In the genomic region with DNA sequence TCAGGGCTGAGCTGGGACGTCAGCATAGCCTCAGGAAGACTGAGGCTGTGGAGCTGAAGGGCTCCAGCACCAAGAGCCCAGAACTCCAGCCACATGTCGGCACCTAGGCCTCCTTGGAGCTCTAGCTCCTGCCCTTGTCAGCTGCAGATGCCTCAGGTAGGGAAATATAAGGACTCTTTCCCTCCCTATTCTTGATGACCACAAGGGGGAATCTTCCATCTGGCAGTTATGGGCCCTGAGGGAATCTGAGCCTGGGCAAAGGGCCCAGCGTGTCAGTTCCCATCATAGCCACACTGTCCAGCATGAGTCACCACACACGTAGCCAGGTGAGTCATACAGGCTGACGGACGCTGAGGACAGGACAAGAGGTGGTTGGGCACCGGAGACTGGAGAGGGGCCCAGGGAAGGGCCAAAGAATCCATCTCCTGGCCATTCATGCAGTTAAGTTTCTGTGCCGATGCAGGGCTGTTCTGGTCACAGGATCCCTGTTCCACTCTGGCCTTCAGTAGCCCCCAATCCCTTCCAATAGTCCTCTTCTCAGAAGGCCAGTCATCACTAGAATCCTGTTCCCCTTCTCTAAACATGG, we compare ENCODE assay signal across 1 cellular context.
A peak's percentile ranks its signal among the peaks of the same experiment; 100 is the strongest.
TF ChIP-seq lines count a peak whose summit lies in the region.

No MANE protein-coding gene starts in this region.

TF ChIP-seq in HepG2, 621 proteins besides CTCF, POLR2A, EP300 and RAD21 (continued from another document and continues in another):
- TF ChIP-seq, protein P1, sequence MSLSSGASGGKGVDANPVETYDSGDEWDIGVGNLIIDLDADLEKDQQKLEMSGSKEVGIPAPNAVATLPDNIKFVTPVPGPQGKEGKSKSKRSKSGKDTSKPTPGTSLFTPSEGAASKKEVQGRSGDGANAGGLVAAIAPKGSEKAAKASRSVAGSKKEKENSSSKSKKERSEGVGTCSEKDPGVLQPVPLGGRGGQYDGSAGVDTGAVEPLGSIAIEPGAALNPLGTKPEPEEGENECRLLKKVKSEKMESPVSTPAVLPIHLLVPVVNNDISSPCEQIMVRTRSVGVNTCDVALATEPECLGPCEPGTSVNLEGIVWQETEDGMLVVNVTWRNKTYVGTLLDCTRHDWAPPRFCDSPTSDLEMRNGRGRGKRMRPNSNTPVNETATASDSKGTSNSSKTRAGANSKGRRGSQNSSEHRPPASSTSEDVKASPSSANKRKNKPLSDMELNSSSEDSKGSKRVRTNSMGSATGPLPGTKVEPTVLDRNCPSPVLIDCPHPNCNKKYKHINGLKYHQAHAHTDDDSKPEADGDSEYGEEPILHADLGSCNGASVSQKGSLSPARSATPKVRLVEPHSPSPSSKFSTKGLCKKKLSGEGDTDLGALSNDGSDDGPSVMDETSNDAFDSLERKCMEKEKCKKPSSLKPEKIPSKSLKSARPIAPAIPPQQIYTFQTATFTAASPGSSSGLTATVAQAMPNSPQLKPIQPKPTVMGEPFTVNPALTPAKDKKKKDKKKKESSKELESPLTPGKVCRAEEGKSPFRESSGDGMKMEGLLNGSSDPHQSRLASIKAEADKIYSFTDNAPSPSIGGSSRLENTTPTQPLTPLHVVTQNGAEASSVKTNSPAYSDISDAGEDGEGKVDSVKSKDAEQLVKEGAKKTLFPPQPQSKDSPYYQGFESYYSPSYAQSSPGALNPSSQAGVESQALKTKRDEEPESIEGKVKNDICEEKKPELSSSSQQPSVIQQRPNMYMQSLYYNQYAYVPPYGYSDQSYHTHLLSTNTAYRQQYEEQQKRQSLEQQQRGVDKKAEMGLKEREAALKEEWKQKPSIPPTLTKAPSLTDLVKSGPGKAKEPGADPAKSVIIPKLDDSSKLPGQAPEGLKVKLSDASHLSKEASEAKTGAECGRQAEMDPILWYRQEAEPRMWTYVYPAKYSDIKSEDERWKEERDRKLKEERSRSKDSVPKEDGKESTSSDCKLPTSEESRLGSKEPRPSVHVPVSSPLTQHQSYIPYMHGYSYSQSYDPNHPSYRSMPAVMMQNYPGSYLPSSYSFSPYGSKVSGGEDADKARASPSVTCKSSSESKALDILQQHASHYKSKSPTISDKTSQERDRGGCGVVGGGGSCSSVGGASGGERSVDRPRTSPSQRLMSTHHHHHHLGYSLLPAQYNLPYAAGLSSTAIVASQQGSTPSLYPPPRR (CRISPR knock-in tag; IDR thresholded peaks at IDR 0.05; ENCODE audit: borderline replicate concordance): peak; percentile 64; the same call in 1 of the 2 replicates
- TF ChIP-seq CREB1 (IDR thresholded peaks at IDR 0.05) (peak; percentile 95), CREB1 (CRISPR knock-in tag; IDR thresholded peaks at IDR 0.05) (peak; percentile 91), HNF4A (CRISPR knock-in tag; IDR thresholded peaks at IDR 0.05) (peak; percentile 46; the same call in 1 of the 2 replicates), JUNB (CRISPR knock-in tag; IDR thresholded peaks at IDR 0.05; ENCODE audit: borderline replicate concordance) (peak; percentile 98), PHF21A (CRISPR knock-in tag; IDR thresholded peaks at IDR 0.05) (peak; percentile 96), HMG20B (CRISPR knock-in tag; conservative IDR thresholded peaks at IDR 0.05) (peak; percentile 52; the same call in 1 of the 2 replicates), ZNF570 (CRISPR knock-in tag; IDR thresholded peaks at IDR 0.05; ENCODE audit: borderline replicate concordance) (no peak), ISX (CRISPR knock-in tag; conservative IDR thresholded peaks at IDR 0.05) (no peak), NRL (CRISPR knock-in tag; IDR thresholded peaks at IDR 0.05; ENCODE audit: borderline replicate concordance) (peak; percentile 82; the same call in 1 of the 2 replicates), ZNF792 (CRISPR knock-in tag; IDR thresholded peaks at IDR 0.05) (peak; percentile 94), ZBTB42 (CRISPR knock-in tag; IDR thresholded peaks at IDR 0.05) (no peak), RARG (CRISPR knock-in tag; IDR thresholded peaks at IDR 0.05; ENCODE audit: low read depth) (no peak), NCOA2 (CRISPR knock-in tag; IDR thresholded peaks at IDR 0.05) (peak; percentile 78), ATF1 (CRISPR knock-in tag; IDR thresholded peaks at IDR 0.05) (peak; percentile 82), NFATC3 (CRISPR knock-in tag; IDR thresholded peaks at IDR 0.05) (0 out of 2 replicates have a peak, but pooled peaks have one; percentile 70), REL (CRISPR knock-in tag; conservative IDR thresholded peaks at IDR 0.05) (no peak), MTA1 (CRISPR knock-in tag; IDR thresholded peaks at IDR 0.05; ENCODE audit: borderline replicate concordance) (no peak), NFE2L2 (IDR thresholded peaks at IDR 0.05; ENCODE audit: low read length) (no peak), HHEX (CRISPR knock-in tag; IDR thresholded peaks at IDR 0.05) (no peak), FOXP1 (IDR thresholded peaks at IDR 0.05) (no peak), FOXP1 (CRISPR knock-in tag; IDR thresholded peaks at IDR 0.05) (peak; percentile 50), POGZ (CRISPR knock-in tag; IDR thresholded peaks at IDR 0.05) (peak; percentile 74), ZSCAN12 (CRISPR knock-in tag; IDR thresholded peaks at IDR 0.05) (no peak), HES4 (CRISPR knock-in tag; IDR thresholded peaks at IDR 0.05; ENCODE audit: borderline replicate concordance) (no peak), CCDC6 (CRISPR knock-in tag; IDR thresholded peaks at IDR 0.05) (0 out of 2 replicates have a peak, but pooled peaks have one; percentile 33), TARDBP (CRISPR knock-in tag; IDR thresholded peaks at IDR 0.05) (peak; percentile 75)
- TF ChIP-seq, protein P2, sequence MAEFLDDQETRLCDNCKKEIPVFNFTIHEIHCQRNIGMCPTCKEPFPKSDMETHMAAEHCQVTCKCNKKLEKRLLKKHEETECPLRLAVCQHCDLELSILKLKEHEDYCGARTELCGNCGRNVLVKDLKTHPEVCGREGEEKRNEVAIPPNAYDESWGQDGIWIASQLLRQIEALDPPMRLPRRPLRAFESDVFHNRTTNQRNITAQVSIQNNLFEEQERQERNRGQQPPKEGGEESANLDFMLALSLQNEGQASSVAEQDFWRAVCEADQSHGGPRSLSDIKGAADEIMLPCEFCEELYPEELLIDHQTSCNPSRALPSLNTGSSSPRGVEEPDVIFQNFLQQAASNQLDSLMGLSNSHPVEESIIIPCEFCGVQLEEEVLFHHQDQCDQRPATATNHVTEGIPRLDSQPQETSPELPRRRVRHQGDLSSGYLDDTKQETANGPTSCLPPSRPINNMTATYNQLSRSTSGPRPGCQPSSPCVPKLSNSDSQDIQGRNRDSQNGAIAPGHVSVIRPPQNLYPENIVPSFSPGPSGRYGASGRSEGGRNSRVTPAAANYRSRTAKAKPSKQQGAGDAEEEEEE (CRISPR knock-in tag; IDR thresholded peaks at IDR 0.05; ENCODE audit: borderline replicate concordance): no peak; the same call in 1 of the 2 replicates
- TF ChIP-seq, protein P3, sequence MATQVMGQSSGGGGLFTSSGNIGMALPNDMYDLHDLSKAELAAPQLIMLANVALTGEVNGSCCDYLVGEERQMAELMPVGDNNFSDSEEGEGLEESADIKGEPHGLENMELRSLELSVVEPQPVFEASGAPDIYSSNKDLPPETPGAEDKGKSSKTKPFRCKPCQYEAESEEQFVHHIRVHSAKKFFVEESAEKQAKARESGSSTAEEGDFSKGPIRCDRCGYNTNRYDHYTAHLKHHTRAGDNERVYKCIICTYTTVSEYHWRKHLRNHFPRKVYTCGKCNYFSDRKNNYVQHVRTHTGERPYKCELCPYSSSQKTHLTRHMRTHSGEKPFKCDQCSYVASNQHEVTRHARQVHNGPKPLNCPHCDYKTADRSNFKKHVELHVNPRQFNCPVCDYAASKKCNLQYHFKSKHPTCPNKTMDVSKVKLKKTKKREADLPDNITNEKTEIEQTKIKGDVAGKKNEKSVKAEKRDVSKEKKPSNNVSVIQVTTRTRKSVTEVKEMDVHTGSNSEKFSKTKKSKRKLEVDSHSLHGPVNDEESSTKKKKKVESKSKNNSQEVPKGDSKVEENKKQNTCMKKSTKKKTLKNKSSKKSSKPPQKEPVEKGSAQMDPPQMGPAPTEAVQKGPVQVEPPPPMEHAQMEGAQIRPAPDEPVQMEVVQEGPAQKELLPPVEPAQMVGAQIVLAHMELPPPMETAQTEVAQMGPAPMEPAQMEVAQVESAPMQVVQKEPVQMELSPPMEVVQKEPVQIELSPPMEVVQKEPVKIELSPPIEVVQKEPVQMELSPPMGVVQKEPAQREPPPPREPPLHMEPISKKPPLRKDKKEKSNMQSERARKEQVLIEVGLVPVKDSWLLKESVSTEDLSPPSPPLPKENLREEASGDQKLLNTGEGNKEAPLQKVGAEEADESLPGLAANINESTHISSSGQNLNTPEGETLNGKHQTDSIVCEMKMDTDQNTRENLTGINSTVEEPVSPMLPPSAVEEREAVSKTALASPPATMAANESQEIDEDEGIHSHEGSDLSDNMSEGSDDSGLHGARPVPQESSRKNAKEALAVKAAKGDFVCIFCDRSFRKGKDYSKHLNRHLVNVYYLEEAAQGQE (IDR thresholded peaks at IDR 0.05; ENCODE audit: borderline replicate concordance in 1 of 2, low read depth in 1 of 2, low read length in 2 of 2): peak in 1 of 2 experiments; percentile 74; a peak in 2 of 4 replicates
- TF ChIP-seq, protein P4, sequence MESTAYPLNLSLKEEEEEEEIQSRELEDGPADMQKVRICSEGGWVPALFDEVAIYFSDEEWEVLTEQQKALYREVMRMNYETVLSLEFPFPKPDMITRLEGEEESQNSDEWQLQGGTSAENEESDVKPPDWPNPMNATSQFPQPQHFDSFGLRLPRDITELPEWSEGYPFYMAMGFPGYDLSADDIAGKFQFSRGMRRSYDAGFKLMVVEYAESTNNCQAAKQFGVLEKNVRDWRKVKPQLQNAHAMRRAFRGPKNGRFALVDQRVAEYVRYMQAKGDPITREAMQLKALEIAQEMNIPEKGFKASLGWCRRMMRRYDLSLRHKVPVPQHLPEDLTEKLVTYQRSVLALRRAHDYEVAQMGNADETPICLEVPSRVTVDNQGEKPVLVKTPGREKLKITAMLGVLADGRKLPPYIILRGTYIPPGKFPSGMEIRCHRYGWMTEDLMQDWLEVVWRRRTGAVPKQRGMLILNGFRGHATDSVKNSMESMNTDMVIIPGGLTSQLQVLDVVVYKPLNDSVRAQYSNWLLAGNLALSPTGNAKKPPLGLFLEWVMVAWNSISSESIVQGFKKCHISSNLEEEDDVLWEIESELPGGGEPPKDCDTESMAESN (CRISPR knock-in tag; conservative IDR thresholded peaks at IDR 0.05): peak; percentile 93
- TF ChIP-seq, protein P5, sequence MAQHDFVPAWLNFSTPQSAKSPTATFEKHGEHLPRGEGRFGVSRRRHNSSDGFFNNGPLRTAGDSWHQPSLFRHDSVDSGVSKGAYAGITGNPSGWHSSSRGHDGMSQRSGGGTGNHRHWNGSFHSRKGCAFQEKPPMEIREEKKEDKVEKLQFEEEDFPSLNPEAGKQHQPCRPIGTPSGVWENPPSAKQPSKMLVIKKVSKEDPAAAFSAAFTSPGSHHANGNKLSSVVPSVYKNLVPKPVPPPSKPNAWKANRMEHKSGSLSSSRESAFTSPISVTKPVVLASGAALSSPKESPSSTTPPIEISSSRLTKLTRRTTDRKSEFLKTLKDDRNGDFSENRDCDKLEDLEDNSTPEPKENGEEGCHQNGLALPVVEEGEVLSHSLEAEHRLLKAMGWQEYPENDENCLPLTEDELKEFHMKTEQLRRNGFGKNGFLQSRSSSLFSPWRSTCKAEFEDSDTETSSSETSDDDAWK (CRISPR knock-in tag; IDR thresholded peaks at IDR 0.05): no peak
- TF ChIP-seq, protein P6, sequence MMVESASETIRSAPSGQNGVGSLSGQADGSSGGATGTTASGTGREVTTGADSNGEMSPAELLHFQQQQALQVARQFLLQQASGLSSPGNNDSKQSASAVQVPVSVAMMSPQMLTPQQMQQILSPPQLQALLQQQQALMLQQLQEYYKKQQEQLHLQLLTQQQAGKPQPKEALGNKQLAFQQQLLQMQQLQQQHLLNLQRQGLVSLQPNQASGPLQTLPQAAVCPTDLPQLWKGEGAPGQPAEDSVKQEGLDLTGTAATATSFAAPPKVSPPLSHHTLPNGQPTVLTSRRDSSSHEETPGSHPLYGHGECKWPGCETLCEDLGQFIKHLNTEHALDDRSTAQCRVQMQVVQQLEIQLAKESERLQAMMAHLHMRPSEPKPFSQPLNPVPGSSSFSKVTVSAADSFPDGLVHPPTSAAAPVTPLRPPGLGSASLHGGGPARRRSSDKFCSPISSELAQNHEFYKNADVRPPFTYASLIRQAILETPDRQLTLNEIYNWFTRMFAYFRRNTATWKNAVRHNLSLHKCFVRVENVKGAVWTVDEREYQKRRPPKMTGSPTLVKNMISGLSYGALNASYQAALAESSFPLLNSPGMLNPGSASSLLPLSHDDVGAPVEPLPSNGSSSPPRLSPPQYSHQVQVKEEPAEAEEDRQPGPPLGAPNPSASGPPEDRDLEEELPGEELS (CRISPR knock-in tag; IDR thresholded peaks at IDR 0.05): peak; percentile 52
- TF ChIP-seq, protein P7, sequence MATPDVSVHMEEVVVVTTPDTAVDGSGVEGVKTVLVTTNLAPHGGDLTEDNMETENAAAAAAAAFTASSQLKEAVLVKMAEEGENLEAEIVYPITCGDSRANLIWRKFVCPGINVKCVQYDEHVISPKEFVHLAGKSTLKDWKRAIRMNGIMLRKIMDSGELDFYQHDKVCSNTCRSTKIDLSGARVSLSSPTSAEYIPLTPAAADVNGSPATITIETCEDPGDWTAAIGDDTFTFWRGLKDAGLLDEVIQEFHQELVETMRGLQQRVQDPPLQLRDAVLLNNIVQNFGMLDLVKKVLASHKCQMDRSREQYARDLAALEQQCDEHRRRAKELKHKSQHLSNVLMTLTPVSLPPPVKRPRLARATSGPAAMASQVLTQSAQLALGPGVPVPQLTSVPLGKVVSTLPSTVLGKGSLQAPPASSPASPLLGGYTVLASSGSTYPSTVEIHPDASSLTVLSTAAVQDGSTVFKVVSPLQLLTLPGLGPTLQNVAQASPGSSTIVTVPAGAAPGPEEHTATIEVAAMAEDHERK (CRISPR knock-in tag; IDR thresholded peaks at IDR 0.05; ENCODE audit: low read depth): no peak; the same call in 1 of the 2 replicates
- TF ChIP-seq, protein P8, sequence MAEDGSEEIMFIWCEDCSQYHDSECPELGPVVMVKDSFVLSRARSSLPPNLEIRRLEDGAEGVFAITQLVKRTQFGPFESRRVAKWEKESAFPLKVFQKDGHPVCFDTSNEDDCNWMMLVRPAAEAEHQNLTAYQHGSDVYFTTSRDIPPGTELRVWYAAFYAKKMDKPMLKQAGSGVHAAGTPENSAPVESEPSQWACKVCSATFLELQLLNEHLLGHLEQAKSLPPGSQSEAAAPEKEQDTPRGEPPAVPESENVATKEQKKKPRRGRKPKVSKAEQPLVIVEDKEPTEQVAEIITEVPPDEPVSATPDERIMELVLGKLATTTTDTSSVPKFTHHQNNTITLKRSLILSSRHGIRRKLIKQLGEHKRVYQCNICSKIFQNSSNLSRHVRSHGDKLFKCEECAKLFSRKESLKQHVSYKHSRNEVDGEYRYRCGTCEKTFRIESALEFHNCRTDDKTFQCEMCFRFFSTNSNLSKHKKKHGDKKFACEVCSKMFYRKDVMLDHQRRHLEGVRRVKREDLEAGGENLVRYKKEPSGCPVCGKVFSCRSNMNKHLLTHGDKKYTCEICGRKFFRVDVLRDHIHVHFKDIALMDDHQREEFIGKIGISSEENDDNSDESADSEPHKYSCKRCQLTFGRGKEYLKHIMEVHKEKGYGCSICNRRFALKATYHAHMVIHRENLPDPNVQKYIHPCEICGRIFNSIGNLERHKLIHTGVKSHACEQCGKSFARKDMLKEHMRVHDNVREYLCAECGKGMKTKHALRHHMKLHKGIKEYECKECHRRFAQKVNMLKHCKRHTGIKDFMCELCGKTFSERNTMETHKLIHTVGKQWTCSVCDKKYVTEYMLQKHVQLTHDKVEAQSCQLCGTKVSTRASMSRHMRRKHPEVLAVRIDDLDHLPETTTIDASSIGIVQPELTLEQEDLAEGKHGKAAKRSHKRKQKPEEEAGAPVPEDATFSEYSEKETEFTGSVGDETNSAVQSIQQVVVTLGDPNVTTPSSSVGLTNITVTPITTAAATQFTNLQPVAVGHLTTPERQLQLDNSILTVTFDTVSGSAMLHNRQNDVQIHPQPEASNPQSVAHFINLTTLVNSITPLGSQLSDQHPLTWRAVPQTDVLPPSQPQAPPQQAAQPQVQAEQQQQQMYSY (CRISPR knock-in tag; IDR thresholded peaks at IDR 0.05): peak; percentile 86; the same call in 1 of the 2 replicates
